12 cellular contexts compared by ENCODE assay signal in the genomic region with DNA sequence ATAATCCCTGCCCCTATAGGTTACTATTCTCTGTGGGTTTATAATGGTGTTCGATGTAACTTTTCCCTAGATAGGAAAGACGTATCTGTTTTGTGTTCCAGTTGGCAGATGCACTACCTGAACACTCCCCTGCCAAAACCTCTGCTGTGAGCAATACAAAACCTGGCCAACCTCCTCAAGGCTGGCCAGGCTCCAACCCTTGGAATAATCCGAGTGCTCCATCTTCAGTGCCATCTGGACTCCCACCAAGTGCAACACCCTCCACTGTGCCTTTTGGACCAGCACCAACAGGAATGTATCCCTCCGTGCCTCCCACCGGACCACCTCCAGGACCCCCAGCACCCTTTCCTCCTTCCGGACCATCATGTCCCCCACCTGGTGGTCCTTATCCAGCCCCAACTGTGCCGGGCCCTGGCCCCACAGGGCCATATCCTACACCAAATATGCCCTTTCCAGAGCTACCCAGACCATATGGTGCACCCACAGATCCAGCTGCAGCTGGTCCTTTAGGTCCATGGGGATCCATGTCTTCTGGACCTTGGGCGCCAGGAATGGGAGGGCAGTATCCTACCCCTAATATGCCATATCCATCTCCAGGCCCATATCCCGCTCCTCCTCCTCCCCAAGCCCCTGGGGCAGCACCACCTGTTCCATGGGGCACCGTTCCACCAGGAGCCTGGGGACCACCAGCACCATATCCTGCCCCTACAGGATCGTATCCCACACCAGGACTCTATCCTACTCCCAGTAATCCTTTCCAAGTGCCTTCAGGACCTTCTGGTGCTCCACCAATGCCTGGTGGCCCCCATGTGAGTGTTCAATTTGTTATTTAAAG. TPM values are rescaled to one million over a fixed set of nuclear protein-coding genes. Genes with fewer than 3 reads are reported as not detected.
DNase-seq lines count a peak whose midpoint lies in the region; ATAC-seq and TF ChIP-seq lines count a peak whose summit lies in the region.
"Had no signal": no experiment of that assay in that cellular context is flagged by ENCODE, and none has a peak within 500 bp of the region (broad histone marks: within the 10 kb centered on the region; RNA-seq: fewer than 3 reads in every experiment).

No MANE protein-coding gene starts in this region.

- peaks cover 15% of the 10 kb centered on the region for H3K4me1 Mint-ChIP-seq in osteocyte (ENCODE audit: unreplicated experiment)

- H3K27ac Mint-ChIP-seq in osteocyte (ENCODE audit: unreplicated experiment): peak overlapping the region; percentile 47
- H3K27ac Mint-ChIP-seq: stimulated activated naive CD8-positive, alpha-beta T cell treated with anti-CD3 and anti-CD28 coated beads, Interleukin-15, amount 100 ng/mL, for 72 hours had no signal

- no peak for TF ChIP-seq CTCF in osteocyte (IDR thresholded peaks at IDR 0.05)
- TF ChIP-seq CTCF in foreskin keratinocyte (conservative IDR thresholded peaks at IDR 0.05): no peak

- no peaks in the 10 kb centered on the region for H3K27me3 ChIP-seq in foreskin keratinocyte
- H3K27me3 ChIP-seq: BLaER1, brain microvascular endothelial cell had no signal

- peak; percentile 48 for ATAC-seq in esophagus mucosa
- no peak for ATAC-seq in GM19023 (IDR thresholded peaks at IDR 0.05; ENCODE audit: unreplicated experiment)
- no peak for ATAC-seq in foreskin keratinocyte
- no peak for ATAC-seq in HG03097 (IDR thresholded peaks at IDR 0.05; ENCODE audit: low FRiP score, unreplicated experiment)
- ATAC-seq: stimulated activated naive CD8-positive, alpha-beta T cell treated with anti-CD3 and anti-CD28 coated beads, Interleukin-15, amount 100 ng/mL, for 72 hours had no signal

- no peaks in the 10 kb centered on the region for H3K27me3 Mint-ChIP-seq in osteocyte (ENCODE audit: unreplicated experiment)
- H3K27me3 Mint-ChIP-seq: stimulated activated naive CD8-positive, alpha-beta T cell treated with anti-CD3 and anti-CD28 coated beads, Interleukin-15, amount 100 ng/mL, for 72 hours had no signal

- H3K9me3 Mint-ChIP-seq in osteocyte (ENCODE audit: unreplicated experiment): no peaks in the 10 kb centered on the region
- H3K9me3 Mint-ChIP-seq: stimulated activated naive CD8-positive, alpha-beta T cell treated with anti-CD3 and anti-CD28 coated beads, Interleukin-15, amount 100 ng/mL, for 72 hours had no signal

- H3K36me3 Mint-ChIP-seq in osteocyte (ENCODE audit: unreplicated experiment): peaks cover 56% of the 10 kb centered on the region

- H3K4me3 Mint-ChIP-seq in osteocyte (ENCODE audit: unreplicated experiment): no peak overlapping the region
- H3K4me3 Mint-ChIP-seq: stimulated activated naive CD8-positive, alpha-beta T cell treated with anti-CD3 and anti-CD28 coated beads, Interleukin-15, amount 100 ng/mL, for 72 hours had no signal

- no peaks in the 10 kb centered on the region for H3K4me1 ChIP-seq in foreskin keratinocyte
- H3K4me1 ChIP-seq: BLaER1 had no signal

- H3K27ac ChIP-seq in foreskin keratinocyte: no peak overlapping the region
- H3K27ac ChIP-seq: BLaER1, brain microvascular endothelial cell had no signal

- peak; percentile 78 for DNase-seq in DMS 273 treated with DMSO at 0.1 percent for 48 hours (lab: John Stamatoyannopoulos, UW)
- DNase-seq in NCI-H2196 treated with DMSO at 0.1 percent for 48 hours (lab: John Stamatoyannopoulos, UW; ENCODE audit: unreplicated experiment): peak; percentile 10
- DNase-seq in osteocyte (ENCODE audit: extremely low spot score, unreplicated experiment): no peak
- DNase-seq in foreskin keratinocyte: no peak
- no peak for DNase-seq in stimulated activated CD4-positive, alpha-beta T cell treated with anti-CD3 and anti-CD28 coated beads, Interleukin-4, amount 100 ng/mL, for 1 hour
- DNase-seq: brain microvascular endothelial cell; stimulated activated naive CD8-positive, alpha-beta T cell treated with anti-CD3 and anti-CD28 coated beads, Interleukin-15, amount 100 ng/mL, for 72 hours; SW 1271 had no signal

RNA-seq across cellular contexts. Expression of a gene that starts 11.3 kb away (rescaled TPM):
- total RNA-seq in esophagus mucosa: 58.4 TPM
- 85.7 and 102 TPM in 2 replicates for total RNA-seq in osteocyte
- total RNA-seq in foreskin keratinocyte: 72.8 and 73.9 TPM in 2 replicates
- 38.7 and 44.5 TPM in 2 replicates for polyA plus RNA-seq in foreskin keratinocyte

RNA-seq across cellular contexts. Expression of a gene that starts 35.7 kb away (rescaled TPM):
- total RNA-seq in esophagus mucosa (11.0 TPM), osteocyte (20.1 and 21.8 TPM in 2 replicates), foreskin keratinocyte (18.4 and 19.1 TPM in 2 replicates)
- polyA plus RNA-seq in foreskin keratinocyte: 3.4 and 4.5 TPM in 2 replicates

RNA-seq across cellular contexts. Expression of a gene that starts 35.8 kb away (rescaled TPM):
- 8.7 TPM for total RNA-seq in esophagus mucosa
- total RNA-seq in osteocyte: 7.0 and 8.0 TPM in 2 replicates
- total RNA-seq in foreskin keratinocyte: 24.2 and 30.0 TPM in 2 replicates
- 10.6 and 13.2 TPM in 2 replicates for polyA plus RNA-seq in foreskin keratinocyte

Comparison
In these comparisons a context has a peak if more than half of its experiments do, and no peak if none do; other contexts are left out.
1. DNase-seq: peak in DMS 273 treated with DMSO at 0.1 percent for 48 hours (single experiment) and NCI-H2196 treated with DMSO at 0.1 percent for 48 hours (single experiment); none in osteocyte (single experiment), foreskin keratinocyte (0 of 2) and stimulated activated CD4-positive, alpha-beta T cell treated with anti-CD3 and anti-CD28 coated beads, Interleukin-4, amount 100 ng/mL, for 1 hour (single experiment).